In genomic region chr9:93670208-93671029, GRCh38 we compare ENCODE assay signal across 9 cellular contexts.
DNase-seq lines count a peak whose midpoint lies in the region; ATAC-seq and TF ChIP-seq lines count a peak whose summit lies in the region.
"Had no signal": no experiment of that assay in that cellular context is flagged by ENCODE, and none has a peak within 500 bp of the region (broad histone marks: within the 10 kb centered on the region; RNA-seq: fewer than 3 reads in every experiment).

No MANE protein-coding gene starts in this region.

- H3K18ac ChIP-seq in mesendoderm (ENCODE audit: low read length) = no peak overlapping the region

- H4K8ac ChIP-seq in mesendoderm (ENCODE audit: low read depth, low read length) = no peak overlapping the region

- POLR2A ChIA-PET in activated CD4-positive, alpha-beta memory T cell treated with anti-CD3 and anti-CD28 coated beads, Interleukin-2, amount 10 ng/mL, durations not matched to agents 7 days and 5 days (lab: Charles Lee) = no interaction called here

- WGBS in stomach, 5 donors = 83 to 96% (median 91%) methylated on average over 8 of the region's 8 CpGs
- WGBS in mesendoderm (ENCODE audit: extremely low coverage, insufficient coverage, low lambda C conversion rate) = no CpG with 5 or more reads among the region's 8 CpGs

- H3K36me3 ChIP-seq in cardiac muscle cell = no peaks in the 10 kb centered on the region
- H3K36me3 ChIP-seq in stomach = peaks cover 33 to 76% (median 60%) of the 10 kb centered on the region in 4 donors
- no peaks in the 10 kb centered on the region for H3K36me3 ChIP-seq in mesendoderm (ENCODE audit: control insufficient read depth, insufficient read depth, low read length)

- no peak overlapping the region for H3K4me2 ChIP-seq in mesendoderm (ENCODE audit: low read length)

- no peak overlapping the region for H2AK5ac ChIP-seq in mesendoderm (ENCODE audit: low read length)

- intact Hi-C loops in stomach (cut with DNase I; ENCODE audit: low total_unique reads) = no loop called here

- no peaks in the 10 kb centered on the region for H3K4me1 ChIP-seq in cardiac muscle cell (ENCODE audit: low read depth)
- peaks cover 0 to 15% (median 5%) of the 10 kb centered on the region in 4 donors for H3K4me1 ChIP-seq in stomach
- H3K4me1 ChIP-seq in mesendoderm (ENCODE audit: control insufficient read depth, low read depth, low read length) = no peaks in the 10 kb centered on the region

- TF ChIP-seq EP300 in stomach (IDR thresholded peaks at IDR 0.05) = no peak

- CTCF ChIA-PET in activated CD4-positive, alpha-beta memory T cell treated with anti-CD3 and anti-CD28 coated beads, Interleukin-2, amount 10 ng/mL, durations not matched to agents 7 days and 5 days (lab: Charles Lee) = no interaction called here

- no peak overlapping the region for H3K27ac ChIP-seq in cardiac muscle cell
- no peak overlapping the region for H3K27ac ChIP-seq in stomach
- no peak overlapping the region for H3K27ac ChIP-seq in mesendoderm (ENCODE audit: low read depth, low read length)

- H3K9me3 ChIP-seq in cardiac muscle cell (ENCODE audit: low read depth) = no peaks in the 10 kb centered on the region
- no peaks in the 10 kb centered on the region for H3K9me3 ChIP-seq in stomach

- H3K4me3 ChIP-seq in cardiac muscle cell (no peak overlapping the region), stomach (no peak overlapping the region), mesendoderm (ENCODE audit: low read length) (no peak overlapping the region)

- no peak overlapping the region for H2BK120ac ChIP-seq in mesendoderm (ENCODE audit: low read depth, low read length)

- H3K4ac ChIP-seq in mesendoderm (ENCODE audit: low read depth, low read length) = no peak overlapping the region

- DNase-seq in activated CD4-positive, CD25-positive, alpha-beta regulatory T cell treated with anti-CD3 and anti-CD28 coated beads, Interleukin-2, amount 50 U/mL, for 72 hours = peak; percentile 25
- DNase-seq in activated CD4-positive, CD25-positive, alpha-beta regulatory T cell (lab: John Stamatoyannopoulos, UW) = no peak
- DNase-seq in activated CD4-positive, alpha-beta memory T cell treated with anti-CD3 and anti-CD28 coated beads, Interleukin-2, amount 10 ng/mL, durations not matched to agents 7 days and 5 days = peak; percentile 15
- DNase-seq in cardiac muscle cell (ENCODE audit: low read depth in 1 of 2, low spot score in 1 of 2) (peak; percentile 14 to 63), stomach (peak; percentile 14), mesendoderm (no peak), glomerular visceral epithelial cell (ENCODE audit: extremely low spot score) (no peak)
- DNase-seq: NK-92 treated with Interleukin-12 subunit alpha and Interleukin-12 subunit beta, amount 100 ng/mL, for 24 hours had no signal

- no peak overlapping the region for H3K27ac Mint-ChIP-seq in activated CD4-positive, alpha-beta memory T cell treated with anti-CD3 and anti-CD28 coated beads, Interleukin-2, amount 10 ng/mL, durations not matched to agents 7 days and 5 days

- TF ChIP-seq POLR2A in stomach (IDR thresholded peaks at IDR 0.05) = no peak

- H3K9ac ChIP-seq in mesendoderm (ENCODE audit: low read length) = no peak overlapping the region

- no peaks in the 10 kb centered on the region for H3K9me3 Mint-ChIP-seq in activated CD4-positive, alpha-beta memory T cell treated with anti-CD3 and anti-CD28 coated beads, Interleukin-2, amount 10 ng/mL, durations not matched to agents 7 days and 5 days

- H3K4me3 Mint-ChIP-seq in activated CD4-positive, alpha-beta memory T cell treated with anti-CD3 and anti-CD28 coated beads, Interleukin-2, amount 10 ng/mL, durations not matched to agents 7 days and 5 days = no peak overlapping the region

- H3K36me3 Mint-ChIP-seq in activated CD4-positive, alpha-beta memory T cell treated with anti-CD3 and anti-CD28 coated beads, Interleukin-2, amount 10 ng/mL, durations not matched to agents 7 days and 5 days (ENCODE audit: low read depth) = peaks cover 14% of the 10 kb centered on the region

- no peak overlapping the region for H2BK15ac ChIP-seq in mesendoderm (replicated peaks; ENCODE audit: low read depth)

- no peak overlapping the region for H3K23ac ChIP-seq in mesendoderm (ENCODE audit: low read length)

- no peak overlapping the region for H4K5ac ChIP-seq in mesendoderm (ENCODE audit: low read length)

- no peaks in the 10 kb centered on the region for H3K79me1 ChIP-seq in mesendoderm (ENCODE audit: low read length)

- H3K79me2 ChIP-seq in mesendoderm (ENCODE audit: control insufficient read depth, insufficient read depth, low read length) = no peaks in the 10 kb centered on the region

- H3K27me3 Mint-ChIP-seq in activated CD4-positive, alpha-beta memory T cell treated with anti-CD3 and anti-CD28 coated beads, Interleukin-2, amount 10 ng/mL, durations not matched to agents 7 days and 5 days = no peaks in the 10 kb centered on the region

- H3K56ac ChIP-seq in mesendoderm (ENCODE audit: low read length) = no peak overlapping the region

- no peaks in the 10 kb centered on the region for H3K27me3 ChIP-seq in cardiac muscle cell
- H3K27me3 ChIP-seq in stomach = no peaks in the 10 kb centered on the region
- H3K27me3 ChIP-seq in mesendoderm (ENCODE audit: insufficient read depth, low read length, poor library complexity) = no peaks in the 10 kb centered on the region

- ATAC-seq in GM21619 (IDR thresholded peaks at IDR 0.05; ENCODE audit: unreplicated experiment) = no peak

- H3K4me1 Mint-ChIP-seq in activated CD4-positive, alpha-beta memory T cell treated with anti-CD3 and anti-CD28 coated beads, Interleukin-2, amount 10 ng/mL, durations not matched to agents 7 days and 5 days = no peaks in the 10 kb centered on the region

- TF ChIP-seq CTCF in cardiac muscle cell (IDR thresholded peaks at IDR 0.05; ENCODE audit: low read depth, low read length) (no peak), stomach (IDR thresholded peaks at IDR 0.05) (no peak)

- H2BK5ac ChIP-seq in mesendoderm (ENCODE audit: low read length) = no peak overlapping the region

Comparison
In these comparisons a context has a peak if more than half of its experiments do, and no peak if none do; other contexts are left out.
1. DNase-seq: peak in activated CD4-positive, CD25-positive, alpha-beta regulatory T cell treated with anti-CD3 and anti-CD28 coated beads, Interleukin-2, amount 50 U/mL, for 72 hours (single experiment), activated CD4-positive, alpha-beta memory T cell treated with anti-CD3 and anti-CD28 coated beads, Interleukin-2, amount 10 ng/mL, durations not matched to agents 7 days and 5 days (single experiment), cardiac muscle cell (2 of 2) and stomach (single experiment); none in activated CD4-positive, CD25-positive, alpha-beta regulatory T cell (0 of 4), mesendoderm (single experiment) and glomerular visceral epithelial cell (single experiment).